12 cellular contexts compared by ENCODE assay signal in the genomic region with DNA sequence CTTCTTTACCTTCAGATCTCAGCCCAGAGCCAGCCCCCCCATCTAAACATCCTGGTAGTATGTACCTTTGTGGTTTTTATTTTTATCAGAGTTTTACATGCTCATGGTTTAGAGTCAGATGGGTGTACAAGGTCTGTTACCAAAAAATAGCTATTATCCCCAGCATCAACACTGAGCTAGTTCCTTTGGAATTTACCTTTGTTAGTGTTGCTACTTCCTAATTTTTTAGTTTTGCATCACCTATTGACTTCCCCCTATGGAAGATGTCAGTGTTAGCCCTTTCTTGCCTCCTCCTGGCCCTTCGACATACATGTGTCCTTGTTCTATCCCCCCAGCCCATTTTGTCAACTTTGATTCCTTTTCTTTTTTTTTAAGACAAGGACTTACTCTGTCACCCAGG. TPM values are rescaled to one million over a fixed set of nuclear protein-coding genes. Genes with fewer than 3 reads are reported as not detected.
"Had no signal": no experiment of that assay in that cellular context is flagged by ENCODE, and none has a peak within 500 bp of the region (broad histone marks: within the 10 kb centered on the region; RNA-seq: fewer than 3 reads in every experiment).

No MANE protein-coding gene starts in this region.

- H3K4me3 ChIP-seq: esophagus muscularis mucosa, gastroesophageal sphincter, hepatocyte, psoas muscle had no signal

- H3K27me3 ChIP-seq: esophagus muscularis mucosa, gastroesophageal sphincter, hepatocyte, spleen had no signal

- H3K4me3 Mint-ChIP-seq: effector memory CD8-positive, alpha-beta T cell; mesothelial cell of epicardium had no signal

- H3K27ac Mint-ChIP-seq: effector memory CD8-positive, alpha-beta T cell; mesothelial cell of epicardium had no signal

- H3K27ac ChIP-seq: epithelial cell of prostate, esophagus muscularis mucosa, gastroesophageal sphincter, psoas muscle had no signal

- H3K9me3 ChIP-seq: esophagus muscularis mucosa, gastroesophageal sphincter, psoas muscle, spleen had no signal

- H2AFZ ChIP-seq: hepatocyte had no signal

- H3K27me3 Mint-ChIP-seq: effector memory CD8-positive, alpha-beta T cell; natural killer cell treated with Interleukin-12 subunit alpha and Interleukin-12 subunit beta and Interleukin-15 and Interleukin-18, amount 100 ng/mL, for 72 hours had no signal

- DNase-seq: retina had no signal

- H3K36me3 Mint-ChIP-seq: mesothelial cell of epicardium; natural killer cell treated with Interleukin-12 subunit alpha and Interleukin-12 subunit beta and Interleukin-15 and Interleukin-18, amount 100 ng/mL, for 72 hours had no signal

- H3K79me2 ChIP-seq: hepatocyte had no signal

- H3K9me3 Mint-ChIP-seq: effector memory CD8-positive, alpha-beta T cell; mesothelial cell of epicardium; natural killer cell treated with Interleukin-12 subunit alpha and Interleukin-12 subunit beta and Interleukin-15 and Interleukin-18, amount 100 ng/mL, for 72 hours had no signal

- H3K36me3 ChIP-seq: esophagus muscularis mucosa, gastroesophageal sphincter, spleen had no signal

- H3K4me2 ChIP-seq: hepatocyte had no signal

RNA-seq across cellular contexts. Expression of gene UPB1, which starts 7.4 kb away (rescaled TPM):
- total RNA-seq: kidney epithelial cell, myocyte had no signal
